20 cellular contexts compared by ENCODE assay signal in genomic region chr22:39979048-39979447, GRCh38. TPM values are rescaled to one million over a fixed set of nuclear protein-coding genes. Genes with fewer than 3 reads are reported as not detected.
"Had no signal": no experiment of that assay in that cellular context is flagged by ENCODE, and none has a peak within 500 bp of the region (broad histone marks: within the 10 kb centered on the region; RNA-seq: fewer than 3 reads in every experiment).

No MANE protein-coding gene starts in this region.

- H3K27me3 ChIP-seq: body of pancreas had no signal

- H3K27ac Mint-ChIP-seq: nephron progenitor cell; T-helper 1 cell treated with Interleukin-12 subunit alpha and Interleukin-12 subunit beta and Interleukin-4 antibody, amounts not matched to agents 30 μg/mL and 1 μg/mL, for 36 hours; type B pancreatic cell had no signal

- H3K36me3 Mint-ChIP-seq: type B pancreatic cell had no signal

- H3K27ac ChIP-seq: body of pancreas, esophagus muscularis mucosa, prostate gland, skin epidermis, suprapubic skin had no signal

- H3K9me3 Mint-ChIP-seq: nephron progenitor cell; T-helper 1 cell treated with Interleukin-12 subunit alpha and Interleukin-12 subunit beta and Interleukin-4 antibody, amounts not matched to agents 30 μg/mL and 1 μg/mL, for 36 hours; type B pancreatic cell had no signal

- H3K4me3 Mint-ChIP-seq: nephron progenitor cell; T-helper 1 cell treated with Interleukin-12 subunit alpha and Interleukin-12 subunit beta and Interleukin-4 antibody, amounts not matched to agents 30 μg/mL and 1 μg/mL, for 36 hours; type B pancreatic cell had no signal

- DNase-seq: activated CD4-positive, alpha-beta T cell treated with anti-CD3 and anti-CD28 coated beads for 48 hours; activated CD8-positive, alpha-beta memory T cell treated with anti-CD3 and anti-CD28 coated beads for 24 hours; activated gamma-delta T cell treated with Interleukin-2 at 50 U/mL for 16 hours; amygdala; body of pancreas; caudate nucleus; kidney glomerular epithelial cell; mesendoderm; nephron progenitor cell; right cardiac atrium; SIG-M5; stimulated activated CD4-positive, alpha-beta T cell treated with anti-CD3 and anti-CD28 coated beads, Interleukin-15, amount 100 ng/mL, for 24 hours; stimulated activated CD4-positive, alpha-beta T cell treated with anti-CD3 and anti-CD28 coated beads, Interleukin-4, amount 100 ng/mL, for 1 hour had no signal

- ATAC-seq: body of pancreas, right cardiac atrium had no signal

- H3K4me1 ChIP-seq: body of pancreas, esophagus muscularis mucosa, prostate gland had no signal

- H3K36me3 ChIP-seq: esophagus muscularis mucosa, prostate gland, suprapubic skin had no signal

- H3K9me3 ChIP-seq: body of pancreas, esophagus muscularis mucosa, prostate gland, suprapubic skin had no signal

- H3K4me3 ChIP-seq: body of pancreas, esophagus muscularis mucosa, prostate gland, skin epidermis, suprapubic skin had no signal

RNA-seq across cellular contexts. Expression of gene TMA7B, which starts 18.9 kb away (rescaled TPM):
- total RNA-seq: body of pancreas, esophagus muscularis mucosa, omental fat pad, prostate gland had no signal
